Comparison of ENCODE assay signal across 8 cellular contexts in the genomic region with DNA sequence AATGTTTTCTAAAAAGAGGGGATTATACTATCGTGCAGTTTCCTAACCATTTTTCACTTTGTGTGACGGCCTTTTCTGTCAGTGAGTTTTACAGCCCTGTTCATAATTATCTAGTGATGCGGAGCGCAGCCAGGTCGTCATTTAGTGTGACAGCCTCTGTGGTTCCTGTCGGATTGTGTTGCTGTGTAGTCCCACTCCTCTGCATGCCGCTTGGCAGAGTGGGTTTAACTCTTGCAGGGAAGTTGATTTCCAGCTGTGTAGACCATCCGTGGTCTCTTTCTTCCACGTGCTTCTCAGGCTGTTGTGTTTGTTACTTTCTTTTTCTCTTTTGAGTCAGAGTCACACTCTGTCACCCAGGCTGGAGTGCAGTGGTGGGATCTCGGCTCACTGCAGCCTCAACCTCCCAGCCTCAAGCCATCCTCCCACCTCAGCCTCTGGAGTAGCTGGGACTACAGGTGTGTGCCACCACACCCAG. TPM values are rescaled to one million over a fixed set of nuclear protein-coding genes. Genes with fewer than 3 reads are reported as not detected.
A peak's percentile ranks its signal among the peaks of the same experiment; 100 is the strongest.
DNase-seq lines count a peak whose midpoint lies in the region; ATAC-seq lines count a peak whose summit lies in the region.

No MANE protein-coding gene starts in this region.

- H3K27me3 Mint-ChIP-seq in activated CD4-positive, alpha-beta T cell treated with anti-CD3 and anti-CD28 coated beads, Interleukin-2, amount 10 ng/mL, durations not matched to agents 24 days and 14 days = no peaks in the 10 kb centered on the region
- no peaks in the 10 kb centered on the region for H3K27me3 Mint-ChIP-seq in activated naive CD8-positive, alpha-beta T cell

- H3K4me3 ChIP-seq in skin epidermis = peak overlapping the region in 4 of 7 experiments; percentile 10 to 17 (median 12)

- ATAC-seq in HG02884 (IDR thresholded peaks at IDR 0.05; ENCODE audit: unreplicated experiment) (peak; percentile 43), HG02970 (IDR thresholded peaks at IDR 0.05; ENCODE audit: low FRiP score, unreplicated experiment) (no peak)

- DNase-seq in activated CD4-positive, alpha-beta T cell treated with anti-CD3 and anti-CD28 coated beads, Interleukin-2, amount 10 ng/mL, durations not matched to agents 24 days and 14 days = peak; percentile 71
- DNase-seq in activated CD4-positive, alpha-beta T cell treated with anti-CD3 and anti-CD28 coated beads for 4 hours = no peak
- DNase-seq in CD1c-positive myeloid dendritic cell (ENCODE audit: extremely low spot score) = no peak
- DNase-seq in activated CD4-positive, CD25-positive, alpha-beta regulatory T cell (lab: John Stamatoyannopoulos, UW) = no peak

- H3K4me3 Mint-ChIP-seq in activated CD4-positive, alpha-beta T cell treated with anti-CD3 and anti-CD28 coated beads, Interleukin-2, amount 10 ng/mL, durations not matched to agents 24 days and 14 days = peak overlapping the region; percentile 58
- H3K4me3 Mint-ChIP-seq in activated naive CD8-positive, alpha-beta T cell = peak overlapping the region; percentile 78

- H3K27ac ChIP-seq in skin epidermis = peak overlapping the region in 1 of 21 experiments; percentile 23

- H3K36me3 Mint-ChIP-seq in activated CD4-positive, alpha-beta T cell treated with anti-CD3 and anti-CD28 coated beads, Interleukin-2, amount 10 ng/mL, durations not matched to agents 24 days and 14 days (ENCODE audit: low read depth) = peaks cover 28% of the 10 kb centered on the region
- H3K36me3 Mint-ChIP-seq in activated naive CD8-positive, alpha-beta T cell = peaks cover 9% of the 10 kb centered on the region

- intact Hi-C loops in activated CD4-positive, alpha-beta T cell treated with anti-CD3 and anti-CD28 coated beads, Interleukin-2, amount 10 ng/mL, durations not matched to agents 24 days and 14 days (cut with micrococcal nuclease) = no loop called here

- H3K27ac Mint-ChIP-seq in activated CD4-positive, alpha-beta T cell treated with anti-CD3 and anti-CD28 coated beads, Interleukin-2, amount 10 ng/mL, durations not matched to agents 24 days and 14 days = peak overlapping the region; percentile 57
- peak overlapping the region; percentile 28 for H3K27ac Mint-ChIP-seq in activated naive CD8-positive, alpha-beta T cell

- peaks cover 36% of the 10 kb centered on the region for H3K4me1 Mint-ChIP-seq in activated CD4-positive, alpha-beta T cell treated with anti-CD3 and anti-CD28 coated beads, Interleukin-2, amount 10 ng/mL, durations not matched to agents 24 days and 14 days
- peaks cover 43% of the 10 kb centered on the region for H3K4me1 Mint-ChIP-seq in activated naive CD8-positive, alpha-beta T cell (ENCODE audit: low read depth)

- H3K9me3 Mint-ChIP-seq in activated CD4-positive, alpha-beta T cell treated with anti-CD3 and anti-CD28 coated beads, Interleukin-2, amount 10 ng/mL, durations not matched to agents 24 days and 14 days = no peaks in the 10 kb centered on the region
- H3K9me3 Mint-ChIP-seq in activated naive CD8-positive, alpha-beta T cell (ENCODE audit: low read depth) = no peaks in the 10 kb centered on the region

RNA-seq across cellular contexts. Expression of a gene that starts 8.6 kb away (rescaled TPM):
- total RNA-seq in activated CD4-positive, alpha-beta T cell treated with anti-CD3 and anti-CD28 coated beads, Interleukin-2, amount 10 ng/mL, durations not matched to agents 24 days and 14 days = 2,022 and 2,040 TPM in 2 replicates

RNA-seq across cellular contexts. Expression of a gene that starts 41.4 kb away (rescaled TPM):
- 18.2 and 19.2 TPM in 2 replicates for total RNA-seq in activated CD4-positive, alpha-beta T cell treated with anti-CD3 and anti-CD28 coated beads, Interleukin-2, amount 10 ng/mL, durations not matched to agents 24 days and 14 days
